In genomic region chr2:183125659-183126341, GRCh38 we compare ENCODE assay signal across 10 cellular contexts. TPM values are rescaled to one million over a fixed set of nuclear protein-coding genes. Genes with fewer than 3 reads are reported as not detected.
DNase-seq lines count a peak whose midpoint lies in the region; ATAC-seq, FAIRE-seq and TF ChIP-seq lines count a peak whose summit lies in the region.
"Had no signal": no experiment of that assay in that cellular context is flagged by ENCODE, and none has a peak within 500 bp of the region (broad histone marks: within the 10 kb centered on the region; RNA-seq: fewer than 3 reads in every experiment).

No MANE protein-coding gene starts in this region.

- H3K27ac Mint-ChIP-seq in T-helper 1 cell treated with Interleukin-12 subunit alpha and Interleukin-12 subunit beta and Interleukin-4 antibody, amounts not matched to agents 30 μg/mL and 1 μg/mL, for 36 hours, result peak overlapping the region; percentile 41
- H3K27ac Mint-ChIP-seq in endodermal cell, result peak overlapping the region; percentile 55

- ATAC-seq in pancreas, result no peak

- H3K9ac ChIP-seq in NT2/D1 (ENCODE audit: insufficient read length, low read depth) (no peak overlapping the region), endodermal cell (ENCODE audit: extremely low read depth, low read length, poor library complexity, severe bottlenecking) (no peak overlapping the region)

- no peaks in the 10 kb centered on the region for H3K9me3 Mint-ChIP-seq in T-helper 1 cell treated with Interleukin-12 subunit alpha and Interleukin-12 subunit beta and Interleukin-4 antibody, amounts not matched to agents 30 μg/mL and 1 μg/mL, for 36 hours
- no peaks in the 10 kb centered on the region for H3K9me3 Mint-ChIP-seq in endodermal cell
- H3K9me3 Mint-ChIP-seq: dendritic cell treated with granulocyte-macrophage colony-stimulating factor and Interleukin-4, amounts not matched to agents 40 ng/mL and 50 ng/mL, for 4 days had no signal

- H3K9me3 ChIP-seq in NT2/D1 (ENCODE audit: insufficient read depth, low read length) (no peaks in the 10 kb centered on the region), endodermal cell (ENCODE audit: control insufficient read depth, low read length) (no peaks in the 10 kb centered on the region), pancreas (no peaks in the 10 kb centered on the region)

- H3K4me3 ChIP-seq in NT2/D1 (ENCODE audit: insufficient read length, low read depth), result peak overlapping the region; percentile 86
- H3K4me3 ChIP-seq in endodermal cell (ENCODE audit: low read length), result peak overlapping the region; percentile 100
- peak overlapping the region in 1 of 4 donors; percentile 79 for H3K4me3 ChIP-seq in pancreas

- H3K36me3 ChIP-seq in NT2/D1 (ENCODE audit: insufficient read depth, insufficient read length, low read length) (peaks cover 41% of the 10 kb centered on the region), endodermal cell (ENCODE audit: control insufficient read depth, insufficient read depth, low read length) (peaks cover 25% of the 10 kb centered on the region), pancreas (peaks cover 0 to 8% (median 0%) of the 10 kb centered on the region in 3 donors)

- no peaks in the 10 kb centered on the region for H3K27me3 Mint-ChIP-seq in T-helper 1 cell treated with Interleukin-12 subunit alpha and Interleukin-12 subunit beta and Interleukin-4 antibody, amounts not matched to agents 30 μg/mL and 1 μg/mL, for 36 hours (ENCODE audit: low read depth)
- no peaks in the 10 kb centered on the region for H3K27me3 Mint-ChIP-seq in endodermal cell (ENCODE audit: insufficient read depth)

- no peak for FAIRE-seq in pancreas (lab: Jason Lieb, UNC)

- H3K27ac ChIP-seq in endodermal cell (ENCODE audit: low read depth, low read length) (no peak overlapping the region), pancreas (no peak overlapping the region)

- DNase-seq in T-helper 1 cell (no peak), NT2/D1 (ENCODE audit: low read depth, low spot score) (no peak), endodermal cell (no peak), retina (peak; percentile 3), NCI-H748 (lab: John Stamatoyannopoulos, UW; ENCODE audit: unreplicated experiment) (no peak), pancreas (no peak), HuH-7.5 (ENCODE audit: low spot score) (no peak)
- DNase-seq: NK-92 treated with Interleukin-12 subunit alpha and Interleukin-12 subunit beta, amount 100 ng/mL, for 24 hours had no signal

- H3K4me1 ChIP-seq in NT2/D1 (ENCODE audit: insufficient read depth, insufficient read length), result no peaks in the 10 kb centered on the region
- no peaks in the 10 kb centered on the region for H3K4me1 ChIP-seq in endodermal cell (ENCODE audit: control insufficient read depth, insufficient read depth, low read length)
- H3K4me1 ChIP-seq in pancreas, result peaks cover 6 to 16% (median 13%) of the 10 kb centered on the region in 3 donors

- H3K27me3 ChIP-seq in NT2/D1 (ENCODE audit: insufficient read depth, insufficient read length) (no peaks in the 10 kb centered on the region), endodermal cell (ENCODE audit: control insufficient read depth, insufficient read depth, low read length, poor library complexity, severe bottlenecking) (no peaks in the 10 kb centered on the region), pancreas (no peaks in the 10 kb centered on the region)

- peaks cover 20% of the 10 kb centered on the region for H3K4me1 Mint-ChIP-seq in T-helper 1 cell treated with Interleukin-12 subunit alpha and Interleukin-12 subunit beta and Interleukin-4 antibody, amounts not matched to agents 30 μg/mL and 1 μg/mL, for 36 hours (ENCODE audit: low read depth)
- peaks cover 12% of the 10 kb centered on the region for H3K4me1 Mint-ChIP-seq in endodermal cell

- H3K36me3 Mint-ChIP-seq in T-helper 1 cell treated with Interleukin-12 subunit alpha and Interleukin-12 subunit beta and Interleukin-4 antibody, amounts not matched to agents 30 μg/mL and 1 μg/mL, for 36 hours (ENCODE audit: low read depth), result peaks cover 5% of the 10 kb centered on the region
- peaks cover 12% of the 10 kb centered on the region for H3K36me3 Mint-ChIP-seq in endodermal cell (ENCODE audit: low read depth)

- intact Hi-C loops in pancreas (cut with DNase I), result no loop called here

- TF ChIP-seq CTCF in endodermal cell (conservative IDR thresholded peaks at IDR 0.05) (no peak), pancreas (IDR thresholded peaks at IDR 0.05) (no peak)

- 74% methylated on average over 10 to 11 of the region's 11 CpGs for WGBS in endodermal cell (ENCODE audit: insufficient coverage in 1 of 2, insufficient read length in 1 of 2), 2 experiments
- WGBS in pancreas, 2 donors, result 82% methylated on average over 11 of the region's 11 CpGs

- H3K4me3 Mint-ChIP-seq in T-helper 1 cell treated with Interleukin-12 subunit alpha and Interleukin-12 subunit beta and Interleukin-4 antibody, amounts not matched to agents 30 μg/mL and 1 μg/mL, for 36 hours, result peak overlapping the region; percentile 95
- H3K4me3 Mint-ChIP-seq in endodermal cell, result peak overlapping the region; percentile 97

RNA-seq across cellular contexts. Expression of gene NUP35, which starts 1.6 kb away (rescaled TPM):
- total RNA-seq in endodermal cell (10 to 100 TPM; 27.8 to 30.7 TPM), pancreas (10 to 100 TPM in 2 of 6 donors, 1 to 10 TPM in 4; 5.9 to 13.4 (median 9.1) TPM)
- 25.2 TPM for polyA plus RNA-seq in endodermal cell (2013, experiment 1 of 2)
- polyA plus RNA-seq in endodermal cell (2013, experiment 2 of 2), result 21.4 TPM
- polyA plus RNA-seq in pancreas, result 1 to 10 TPM; 5.7 to 8.6 TPM

RNA-seq across cellular contexts. Expression of gene DUSP19, which starts 47.3 kb away (rescaled TPM):
- 1 to 10 TPM; 1.7 TPM for total RNA-seq in endodermal cell
- polyA plus RNA-seq in endodermal cell (2013, experiment 1 of 2), result 1.2 TPM
- 1.6 TPM for polyA plus RNA-seq in endodermal cell (2013, experiment 2 of 2)
- total RNA-seq in pancreas, result 1 to 10 TPM; 1.3 to 3.8 (median 2.6) TPM
- 1 to 10 TPM; 1.0 to 1.1 TPM for polyA plus RNA-seq in pancreas
